In the genomic region with DNA sequence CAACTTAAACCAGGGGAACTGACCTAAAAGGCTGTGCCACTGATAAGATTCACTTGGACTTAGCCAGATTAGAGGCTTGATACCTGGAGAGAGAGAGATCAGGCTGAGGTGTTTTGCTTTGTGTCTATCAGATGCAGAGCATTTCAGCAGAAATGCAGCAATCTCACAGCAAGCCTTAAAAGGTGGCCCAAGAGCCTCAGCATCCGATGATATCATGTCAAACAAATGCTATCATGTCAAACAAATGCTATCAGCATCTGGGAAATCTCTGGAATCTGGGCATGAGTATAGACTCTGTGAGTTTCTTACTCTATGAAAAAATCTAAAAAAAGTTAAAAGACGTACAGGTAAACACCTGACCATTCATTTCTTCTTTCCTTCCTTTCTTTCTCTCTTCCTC, we compare ENCODE assay signal across 16 cellular contexts.
"Had no signal": no experiment of that assay in that cellular context is flagged by ENCODE, and none has a peak within 500 bp of the region (broad histone marks: within the 10 kb centered on the region; RNA-seq: fewer than 3 reads in every experiment).

No MANE protein-coding gene starts in this region.

- H3K36me3 ChIP-seq: left lung, ovary, suprapubic skin, upper lobe of right lung had no signal

- DNase-seq: activated B cell treated with CpG ODN at 0.5 μM for 24 hours; activated CD4-positive, alpha-beta T cell treated with anti-CD3 and anti-CD28 coated beads, Interleukin-2, amount 10 ng/mL, durations not matched to agents 24 days and 14 days; activated CD8-positive, alpha-beta memory T cell treated with anti-CD3 and anti-CD28 coated beads for 24 hours; activated naive CD4-positive, alpha-beta T cell treated with Interleukin-2 at 50 U/mL for 16 hours; activated naive CD8-positive, alpha-beta T cell treated with anti-CD3 and anti-CD28 coated beads, Interleukin-2, amount 50 U/mL, for 24 hours; caudate nucleus; left lung; ovary; stimulated activated CD4-positive, alpha-beta T cell treated with anti-CD3 and anti-CD28 coated beads, Interleukin-4, amount 100 ng/mL, for 1 hour; stimulated activated CD8-positive, alpha-beta memory T cell treated with anti-CD3 and anti-CD28 coated beads, Interleukin-4, amount 100 ng/mL, for 48 hours; stimulated activated naive CD8-positive, alpha-beta T cell treated with anti-CD3 and anti-CD28 coated beads, Interleukin-15, Interleukin-2, amounts not matched to agents 100 U/mL and 50 U/mL, for 24 hours; upper lobe of right lung had no signal

- H3K4me1 Mint-ChIP-seq: activated B cell treated with CpG ODN at 0.5 μM for 24 hours; activated CD4-positive, alpha-beta T cell treated with anti-CD3 and anti-CD28 coated beads, Interleukin-2, amount 10 ng/mL, durations not matched to agents 24 days and 14 days; activated naive CD8-positive, alpha-beta T cell treated with anti-CD3 and anti-CD28 coated beads, Interleukin-2, amount 50 U/mL, for 24 hours; neural crest cell had no signal

- H3K27ac ChIP-seq: left lung, ovary, suprapubic skin, upper lobe of right lung had no signal

- H3K27ac Mint-ChIP-seq: activated B cell treated with CpG ODN at 0.5 μM for 24 hours; activated CD4-positive, alpha-beta T cell treated with anti-CD3 and anti-CD28 coated beads, Interleukin-2, amount 10 ng/mL, durations not matched to agents 24 days and 14 days; activated naive CD8-positive, alpha-beta T cell treated with anti-CD3 and anti-CD28 coated beads, Interleukin-2, amount 50 U/mL, for 24 hours; dendritic cell treated with granulocyte-macrophage colony-stimulating factor and Interleukin-4, amounts not matched to agents 40 ng/mL and 50 ng/mL, for 4 days; T-helper 1 cell treated with Interleukin-12 subunit alpha and Interleukin-12 subunit beta and Interleukin-4 antibody, amounts not matched to agents 30 μg/mL and 1 μg/mL, for 36 hours had no signal

- H3K4me1 ChIP-seq: left lung, suprapubic skin, upper lobe of right lung had no signal

- H3K4me3 Mint-ChIP-seq: activated B cell treated with CpG ODN at 0.5 μM for 24 hours; activated CD4-positive, alpha-beta T cell treated with anti-CD3 and anti-CD28 coated beads, Interleukin-2, amount 10 ng/mL, durations not matched to agents 24 days and 14 days; activated naive CD8-positive, alpha-beta T cell treated with anti-CD3 and anti-CD28 coated beads, Interleukin-2, amount 50 U/mL, for 24 hours; dendritic cell treated with granulocyte-macrophage colony-stimulating factor and Interleukin-4, amounts not matched to agents 40 ng/mL and 50 ng/mL, for 4 days; neural crest cell; T-helper 1 cell treated with Interleukin-12 subunit alpha and Interleukin-12 subunit beta and Interleukin-4 antibody, amounts not matched to agents 30 μg/mL and 1 μg/mL, for 36 hours had no signal

- H3K9me3 Mint-ChIP-seq: activated B cell treated with CpG ODN at 0.5 μM for 24 hours; activated CD4-positive, alpha-beta T cell treated with anti-CD3 and anti-CD28 coated beads, Interleukin-2, amount 10 ng/mL, durations not matched to agents 24 days and 14 days; activated naive CD8-positive, alpha-beta T cell treated with anti-CD3 and anti-CD28 coated beads, Interleukin-2, amount 50 U/mL, for 24 hours; dendritic cell treated with granulocyte-macrophage colony-stimulating factor and Interleukin-4, amounts not matched to agents 40 ng/mL and 50 ng/mL, for 4 days; neural crest cell had no signal

- H3K4me3 ChIP-seq: left lung, ovary, suprapubic skin, upper lobe of right lung had no signal

- H3K27me3 Mint-ChIP-seq: activated B cell treated with CpG ODN at 0.5 μM for 24 hours; activated CD4-positive, alpha-beta T cell treated with anti-CD3 and anti-CD28 coated beads, Interleukin-2, amount 10 ng/mL, durations not matched to agents 24 days and 14 days; activated naive CD8-positive, alpha-beta T cell treated with anti-CD3 and anti-CD28 coated beads, Interleukin-2, amount 50 U/mL, for 24 hours; dendritic cell treated with granulocyte-macrophage colony-stimulating factor and Interleukin-4, amounts not matched to agents 40 ng/mL and 50 ng/mL, for 4 days had no signal

- H3K9me3 ChIP-seq: left lung, ovary, suprapubic skin, upper lobe of right lung had no signal

- H3K27me3 ChIP-seq: left lung, ovary, suprapubic skin, upper lobe of right lung had no signal
